1 cellular context compared by ENCODE assay signal in the genomic region with DNA sequence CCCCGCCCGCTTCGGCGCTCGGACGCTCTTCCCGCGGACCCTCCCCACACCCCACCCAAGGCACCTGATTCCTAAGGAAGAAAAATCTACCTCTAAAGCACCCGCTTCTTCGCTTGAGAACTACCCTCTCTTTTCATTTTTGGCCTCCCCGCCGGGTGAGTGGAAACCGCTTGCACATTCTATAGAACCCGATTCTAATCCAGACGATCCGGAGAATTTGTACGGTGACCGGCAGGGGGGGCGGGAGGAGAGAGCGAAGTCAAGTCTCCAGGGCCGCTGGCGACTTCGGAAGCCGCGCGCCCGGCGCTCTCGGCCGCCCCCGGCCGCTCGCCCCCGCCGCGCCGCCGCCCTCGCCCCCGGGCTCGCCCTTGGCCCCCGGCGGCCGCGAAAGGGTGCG.
TF ChIP-seq lines count a peak whose summit lies in the region.

A gene (plus strand): TSS at position 262 of the 397 bp plus-strand sequence. CDS start 221 bp downstream, outside the sequence.

TF ChIP-seq in HepG2, 621 proteins besides CTCF, POLR2A, EP300 and RAD21 (continued from another document):
- TF ChIP-seq, protein P1, sequence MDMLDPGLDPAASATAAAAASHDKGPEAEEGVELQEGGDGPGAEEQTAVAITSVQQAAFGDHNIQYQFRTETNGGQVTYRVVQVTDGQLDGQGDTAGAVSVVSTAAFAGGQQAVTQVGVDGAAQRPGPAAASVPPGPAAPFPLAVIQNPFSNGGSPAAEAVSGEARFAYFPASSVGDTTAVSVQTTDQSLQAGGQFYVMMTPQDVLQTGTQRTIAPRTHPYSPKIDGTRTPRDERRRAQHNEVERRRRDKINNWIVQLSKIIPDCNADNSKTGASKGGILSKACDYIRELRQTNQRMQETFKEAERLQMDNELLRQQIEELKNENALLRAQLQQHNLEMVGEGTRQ (IDR thresholded peaks at IDR 0.05; ENCODE audit: low read depth, low read length) = no peak
- TF ChIP-seq, protein P1 (CRISPR knock-in tag; IDR thresholded peaks at IDR 0.05; ENCODE audit: borderline replicate concordance) = no peak
- TF ChIP-seq, protein P2, sequence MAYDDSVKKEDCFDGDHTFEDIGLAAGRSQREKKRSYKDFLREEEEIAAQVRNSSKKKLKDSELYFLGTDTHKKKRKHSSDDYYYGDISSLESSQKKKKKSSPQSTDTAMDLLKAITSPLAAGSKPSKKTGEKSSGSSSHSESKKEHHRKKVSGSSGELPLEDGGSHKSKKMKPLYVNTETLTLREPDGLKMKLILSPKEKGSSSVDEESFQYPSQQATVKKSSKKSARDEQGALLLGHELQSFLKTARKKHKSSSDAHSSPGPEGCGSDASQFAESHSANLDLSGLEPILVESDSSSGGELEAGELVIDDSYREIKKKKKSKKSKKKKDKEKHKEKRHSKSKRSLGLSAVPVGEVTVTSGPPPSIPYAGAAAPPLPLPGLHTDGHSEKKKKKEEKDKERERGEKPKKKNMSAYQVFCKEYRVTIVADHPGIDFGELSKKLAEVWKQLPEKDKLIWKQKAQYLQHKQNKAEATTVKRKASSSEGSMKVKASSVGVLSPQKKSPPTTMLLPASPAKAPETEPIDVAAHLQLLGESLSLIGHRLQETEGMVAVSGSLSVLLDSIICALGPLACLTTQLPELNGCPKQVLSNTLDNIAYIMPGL (CRISPR knock-in tag; IDR thresholded peaks at IDR 0.05; ENCODE audit: borderline replicate concordance in 1 of 2, low read depth in 1 of 2) = peak in 1 of 2 experiments; percentile 32; a peak in 2 of 4 replicates
- TF ChIP-seq, protein P3, sequence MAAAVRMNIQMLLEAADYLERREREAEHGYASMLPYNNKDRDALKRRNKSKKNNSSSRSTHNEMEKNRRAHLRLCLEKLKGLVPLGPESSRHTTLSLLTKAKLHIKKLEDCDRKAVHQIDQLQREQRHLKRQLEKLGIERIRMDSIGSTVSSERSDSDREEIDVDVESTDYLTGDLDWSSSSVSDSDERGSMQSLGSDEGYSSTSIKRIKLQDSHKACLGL (CRISPR knock-in tag; IDR thresholded peaks at IDR 0.05) = no peak
- no peak for TF ChIP-seq EZH2 (conservative IDR thresholded peaks at IDR 0.05; ENCODE audit: low read depth, low read length)
- no peak for TF ChIP-seq ZBTB3 (CRISPR knock-in tag; IDR thresholded peaks at IDR 0.05; ENCODE audit: borderline replicate concordance, low read depth)
- TF ChIP-seq ZNF788 (CRISPR knock-in tag; IDR thresholded peaks at IDR 0.05; ENCODE audit: borderline replicate concordance) = no peak
- TF ChIP-seq CENPX (CRISPR knock-in tag; IDR thresholded peaks at IDR 0.05) = no peak
- TF ChIP-seq MYC (CRISPR knock-in tag; IDR thresholded peaks at IDR 0.05; ENCODE audit: borderline replicate concordance) = no peak
- no peak for TF ChIP-seq ZNF652 (CRISPR knock-in tag; IDR thresholded peaks at IDR 0.05; ENCODE audit: borderline replicate concordance, low read depth)
- TF ChIP-seq NFIB (CRISPR knock-in tag; IDR thresholded peaks at IDR 0.05; ENCODE audit: borderline replicate concordance) = no peak
- TF ChIP-seq SMC3 (IDR thresholded peaks at IDR 0.05; ENCODE audit: low read length) = peak; percentile 63; the same call in 1 of the 2 replicates
- no peak for TF ChIP-seq YEATS2 (CRISPR knock-in tag; IDR thresholded peaks at IDR 0.05; ENCODE audit: borderline replicate concordance)
- no peak for TF ChIP-seq REL (CRISPR knock-in tag; conservative IDR thresholded peaks at IDR 0.05)
- TF ChIP-seq ZNF780A (CRISPR knock-in tag; IDR thresholded peaks at IDR 0.05) = no peak
- no peak for TF ChIP-seq RFX3 (CRISPR knock-in tag; IDR thresholded peaks at IDR 0.05)
- no peak for TF ChIP-seq ZNF326 (CRISPR knock-in tag; IDR thresholded peaks at IDR 0.05; ENCODE audit: borderline replicate concordance)
- no peak for TF ChIP-seq PHF20 (CRISPR knock-in tag; IDR thresholded peaks at IDR 0.05)
- 0 out of 2 replicates have a peak, but pooled peaks have one; percentile 1 for TF ChIP-seq HDAC2 (CRISPR knock-in tag; IDR thresholded peaks at IDR 0.05)
- TF ChIP-seq NFKBIZ (CRISPR knock-in tag; IDR thresholded peaks at IDR 0.05) = 0 out of 2 replicates have a peak, but pooled peaks have one; percentile 10
- TF ChIP-seq ZNF329 (CRISPR knock-in tag; IDR thresholded peaks at IDR 0.05; ENCODE audit: low read depth) = no peak
- peak; percentile 65 for TF ChIP-seq STAG1 (CRISPR knock-in tag; IDR thresholded peaks at IDR 0.05)
- TF ChIP-seq, protein P4, sequence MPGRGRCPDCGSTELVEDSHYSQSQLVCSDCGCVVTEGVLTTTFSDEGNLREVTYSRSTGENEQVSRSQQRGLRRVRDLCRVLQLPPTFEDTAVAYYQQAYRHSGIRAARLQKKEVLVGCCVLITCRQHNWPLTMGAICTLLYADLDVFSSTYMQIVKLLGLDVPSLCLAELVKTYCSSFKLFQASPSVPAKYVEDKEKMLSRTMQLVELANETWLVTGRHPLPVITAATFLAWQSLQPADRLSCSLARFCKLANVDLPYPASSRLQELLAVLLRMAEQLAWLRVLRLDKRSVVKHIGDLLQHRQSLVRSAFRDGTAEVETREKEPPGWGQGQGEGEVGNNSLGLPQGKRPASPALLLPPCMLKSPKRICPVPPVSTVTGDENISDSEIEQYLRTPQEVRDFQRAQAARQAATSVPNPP (CRISPR knock-in tag; IDR thresholded peaks at IDR 0.05) = no peak
- no peak for TF ChIP-seq ZFP90 (CRISPR knock-in tag; IDR thresholded peaks at IDR 0.05; ENCODE audit: borderline replicate concordance)
